In the genomic region with DNA sequence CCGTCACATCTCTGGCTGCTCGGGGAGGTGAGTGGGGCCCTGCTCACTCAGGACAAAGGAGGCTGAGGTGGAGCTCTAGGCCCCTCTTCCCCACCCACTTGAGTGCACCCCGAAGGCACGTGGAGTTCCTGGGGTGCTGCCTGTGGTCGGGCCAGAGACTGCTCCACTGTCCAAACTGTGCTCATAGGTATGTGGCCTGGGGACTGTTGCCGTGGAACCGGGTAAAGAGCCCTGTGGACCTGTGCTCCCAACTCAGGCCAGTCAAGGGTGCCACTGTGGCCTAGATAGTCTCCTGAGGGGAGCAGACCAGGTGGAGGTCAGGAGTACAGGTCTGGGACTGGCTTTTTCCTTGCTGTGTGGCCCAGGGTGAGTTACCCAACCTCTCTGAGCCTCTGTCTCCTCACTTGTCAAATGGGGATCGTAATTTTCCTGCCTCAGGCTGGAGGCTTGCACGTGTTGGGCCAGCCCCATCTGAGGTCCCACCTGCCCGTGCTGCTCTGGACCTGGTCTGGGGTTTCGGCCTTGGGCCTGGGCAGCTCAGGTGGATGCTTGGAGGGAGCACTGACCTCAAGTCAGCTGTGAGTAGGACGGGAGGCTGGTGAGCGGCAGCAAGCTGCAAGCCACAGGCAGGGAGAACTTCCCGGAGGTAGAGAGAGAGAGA, we compare ENCODE assay signal across 1 cellular context.
TF ChIP-seq lines count a peak whose summit lies in the region.

No MANE protein-coding gene starts in this region.

TF ChIP-seq in HepG2, 621 proteins besides CTCF, POLR2A, EP300 and RAD21 (continued from another document and continues in another):
- TF ChIP-seq ZNF609 (CRISPR knock-in tag; IDR thresholded peaks at IDR 0.05; ENCODE audit: borderline replicate concordance), result no peak
- TF ChIP-seq, protein P1, sequence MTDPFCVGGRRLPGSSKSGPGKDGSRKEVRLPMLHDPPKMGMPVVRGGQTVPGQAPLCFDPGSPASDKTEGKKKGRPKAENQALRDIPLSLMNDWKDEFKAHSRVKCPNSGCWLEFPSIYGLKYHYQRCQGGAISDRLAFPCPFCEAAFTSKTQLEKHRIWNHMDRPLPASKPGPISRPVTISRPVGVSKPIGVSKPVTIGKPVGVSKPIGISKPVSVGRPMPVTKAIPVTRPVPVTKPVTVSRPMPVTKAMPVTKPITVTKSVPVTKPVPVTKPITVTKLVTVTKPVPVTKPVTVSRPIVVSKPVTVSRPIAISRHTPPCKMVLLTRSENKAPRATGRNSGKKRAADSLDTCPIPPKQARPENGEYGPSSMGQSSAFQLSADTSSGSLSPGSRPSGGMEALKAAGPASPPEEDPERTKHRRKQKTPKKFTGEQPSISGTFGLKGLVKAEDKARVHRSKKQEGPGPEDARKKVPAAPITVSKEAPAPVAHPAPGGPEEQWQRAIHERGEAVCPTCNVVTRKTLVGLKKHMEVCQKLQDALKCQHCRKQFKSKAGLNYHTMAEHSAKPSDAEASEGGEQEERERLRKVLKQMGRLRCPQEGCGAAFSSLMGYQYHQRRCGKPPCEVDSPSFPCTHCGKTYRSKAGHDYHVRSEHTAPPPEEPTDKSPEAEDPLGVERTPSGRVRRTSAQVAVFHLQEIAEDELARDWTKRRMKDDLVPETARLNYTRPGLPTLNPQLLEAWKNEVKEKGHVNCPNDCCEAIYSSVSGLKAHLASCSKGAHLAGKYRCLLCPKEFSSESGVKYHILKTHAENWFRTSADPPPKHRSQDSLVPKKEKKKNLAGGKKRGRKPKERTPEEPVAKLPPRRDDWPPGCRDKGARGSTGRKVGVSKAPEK (CRISPR knock-in tag; IDR thresholded peaks at IDR 0.05; ENCODE audit: borderline replicate concordance), result no peak
- TF ChIP-seq, protein P2, sequence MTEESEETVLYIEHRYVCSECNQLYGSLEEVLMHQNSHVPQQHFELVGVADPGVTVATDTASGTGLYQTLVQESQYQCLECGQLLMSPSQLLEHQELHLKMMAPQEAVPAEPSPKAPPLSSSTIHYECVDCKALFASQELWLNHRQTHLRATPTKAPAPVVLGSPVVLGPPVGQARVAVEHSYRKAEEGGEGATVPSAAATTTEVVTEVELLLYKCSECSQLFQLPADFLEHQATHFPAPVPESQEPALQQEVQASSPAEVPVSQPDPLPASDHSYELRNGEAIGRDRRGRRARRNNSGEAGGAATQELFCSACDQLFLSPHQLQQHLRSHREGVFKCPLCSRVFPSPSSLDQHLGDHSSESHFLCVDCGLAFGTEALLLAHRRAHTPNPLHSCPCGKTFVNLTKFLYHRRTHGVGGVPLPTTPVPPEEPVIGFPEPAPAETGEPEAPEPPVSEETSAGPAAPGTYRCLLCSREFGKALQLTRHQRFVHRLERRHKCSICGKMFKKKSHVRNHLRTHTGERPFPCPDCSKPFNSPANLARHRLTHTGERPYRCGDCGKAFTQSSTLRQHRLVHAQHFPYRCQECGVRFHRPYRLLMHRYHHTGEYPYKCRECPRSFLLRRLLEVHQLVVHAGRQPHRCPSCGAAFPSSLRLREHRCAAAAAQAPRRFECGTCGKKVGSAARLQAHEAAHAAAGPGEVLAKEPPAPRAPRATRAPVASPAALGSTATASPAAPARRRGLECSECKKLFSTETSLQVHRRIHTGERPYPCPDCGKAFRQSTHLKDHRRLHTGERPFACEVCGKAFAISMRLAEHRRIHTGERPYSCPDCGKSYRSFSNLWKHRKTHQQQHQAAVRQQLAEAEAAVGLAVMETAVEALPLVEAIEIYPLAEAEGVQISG (CRISPR knock-in tag; IDR thresholded peaks at IDR 0.05), result 0 out of 2 replicates have a peak, but pooled peaks have one; percentile 24
- 0 out of 2 replicates have a peak, but pooled peaks have one; percentile 0 for TF ChIP-seq KMT2B (CRISPR knock-in tag; IDR thresholded peaks at IDR 0.05)
- no peak for TF ChIP-seq MBD4 (IDR thresholded peaks at IDR 0.05; ENCODE audit: borderline replicate concordance, low read length)
- no peak for TF ChIP-seq SOX5 (CRISPR knock-in tag; IDR thresholded peaks at IDR 0.05; ENCODE audit: borderline replicate concordance)
- TF ChIP-seq USF2 (IDR thresholded peaks at IDR 0.05; ENCODE audit: low read depth, low read length), result no peak
- no peak for TF ChIP-seq USF2 (CRISPR knock-in tag; IDR thresholded peaks at IDR 0.05; ENCODE audit: borderline replicate concordance)
- no peak for TF ChIP-seq XRCC5 (optimal IDR thresholded peaks at IDR 0.05; ENCODE audit: low read length)
- TF ChIP-seq NR3C1 (CRISPR knock-in tag; IDR thresholded peaks at IDR 0.05), result no peak
- no peak for TF ChIP-seq ZKSCAN1 (IDR thresholded peaks at IDR 0.05; ENCODE audit: low read length)
- TF ChIP-seq ZNF513 (CRISPR knock-in tag; conservative IDR thresholded peaks at IDR 0.05), result no peak
- peak; percentile 90 for TF ChIP-seq ZMYM3 (CRISPR knock-in tag; IDR thresholded peaks at IDR 0.05)
- TF ChIP-seq ZNF672 (CRISPR knock-in tag; IDR thresholded peaks at IDR 0.05), result no peak
- TF ChIP-seq, protein P3, sequence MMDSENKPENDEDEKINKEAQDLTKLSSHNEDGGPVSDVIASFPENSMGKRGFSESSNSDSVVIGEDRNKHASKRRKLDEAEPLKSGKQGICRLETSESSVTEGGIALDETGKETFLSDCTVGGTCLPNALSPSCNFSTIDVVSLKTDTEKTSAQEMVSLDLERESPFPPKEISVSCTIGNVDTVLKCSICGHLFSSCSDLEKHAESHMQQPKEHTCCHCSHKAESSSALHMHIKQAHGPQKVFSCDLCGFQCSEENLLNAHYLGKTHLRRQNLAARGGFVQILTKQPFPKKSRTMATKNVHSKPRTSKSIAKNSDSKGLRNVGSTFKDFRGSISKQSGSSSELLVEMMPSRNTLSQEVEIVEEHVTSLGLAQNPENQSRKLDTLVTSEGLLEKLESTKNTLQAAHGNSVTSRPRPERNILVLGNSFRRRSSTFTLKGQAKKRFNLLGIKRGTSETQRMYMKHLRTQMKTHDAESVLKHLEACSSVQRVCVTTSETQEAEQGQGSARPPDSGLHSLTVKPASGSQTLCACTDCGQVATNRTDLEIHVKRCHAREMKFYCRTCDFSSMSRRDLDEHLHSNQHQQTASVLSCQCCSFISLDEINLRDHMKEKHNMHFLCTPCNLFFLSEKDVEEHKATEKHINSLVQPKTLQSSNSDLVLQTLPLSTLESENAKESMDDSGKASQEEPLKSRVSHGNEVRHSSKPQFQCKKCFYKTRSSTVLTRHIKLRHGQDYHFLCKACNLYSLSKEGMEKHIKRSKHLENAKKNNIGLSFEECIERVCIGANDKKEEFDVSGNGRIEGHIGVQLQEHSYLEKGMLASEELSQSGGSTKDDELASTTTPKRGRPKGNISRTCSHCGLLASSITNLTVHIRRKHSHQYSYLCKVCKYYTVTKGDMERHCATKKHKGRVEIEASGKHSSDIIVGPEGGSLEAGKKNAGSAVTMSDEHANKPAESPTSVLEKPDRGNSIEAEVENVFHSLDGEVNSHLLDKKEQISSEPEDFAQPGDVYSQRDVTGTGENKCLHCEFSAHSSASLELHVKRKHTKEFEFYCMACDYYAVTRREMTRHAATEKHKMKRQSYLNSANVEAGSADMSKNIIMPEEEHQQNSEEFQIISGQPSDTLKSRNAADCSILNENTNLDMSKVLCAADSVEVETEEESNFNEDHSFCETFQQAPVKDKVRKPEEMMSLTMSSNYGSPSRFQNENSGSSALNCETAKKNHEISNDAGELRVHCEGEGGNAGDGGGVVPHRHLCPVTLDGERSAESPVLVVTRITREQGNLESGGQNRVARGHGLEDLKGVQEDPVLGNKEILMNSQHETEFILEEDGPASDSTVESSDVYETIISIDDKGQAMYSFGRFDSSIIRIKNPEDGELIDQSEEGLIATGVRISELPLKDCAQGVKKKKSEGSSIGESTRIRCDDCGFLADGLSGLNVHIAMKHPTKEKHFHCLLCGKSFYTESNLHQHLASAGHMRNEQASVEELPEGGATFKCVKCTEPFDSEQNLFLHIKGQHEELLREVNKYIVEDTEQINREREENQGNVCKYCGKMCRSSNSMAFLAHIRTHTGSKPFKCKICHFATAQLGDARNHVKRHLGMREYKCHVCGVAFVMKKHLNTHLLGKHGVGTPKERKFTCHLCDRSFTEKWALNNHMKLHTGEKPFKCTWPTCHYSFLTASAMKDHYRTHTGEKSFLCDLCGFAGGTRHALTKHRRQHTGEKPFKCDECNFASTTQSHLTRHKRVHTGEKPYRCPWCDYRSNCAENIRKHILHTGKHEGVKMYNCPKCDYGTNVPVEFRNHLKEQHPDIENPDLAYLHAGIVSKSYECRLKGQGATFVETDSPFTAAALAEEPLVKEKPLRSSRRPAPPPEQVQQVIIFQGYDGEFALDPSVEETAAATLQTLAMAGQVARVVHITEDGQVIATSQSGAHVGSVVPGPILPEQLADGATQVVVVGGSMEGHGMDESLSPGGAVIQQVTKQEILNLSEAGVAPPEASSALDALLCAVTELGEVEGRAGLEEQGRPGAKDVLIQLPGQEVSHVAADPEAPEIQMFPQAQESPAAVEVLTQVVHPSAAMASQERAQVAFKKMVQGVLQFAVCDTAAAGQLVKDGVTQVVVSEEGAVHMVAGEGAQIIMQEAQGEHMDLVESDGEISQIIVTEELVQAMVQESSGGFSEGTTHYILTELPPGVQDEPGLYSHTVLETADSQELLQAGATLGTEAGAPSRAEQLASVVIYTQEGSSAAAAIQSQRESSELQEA (CRISPR knock-in tag; IDR thresholded peaks at IDR 0.05; ENCODE audit: not compliant biosample characterization), result peak; percentile 42
- TF ChIP-seq RFX3 (CRISPR knock-in tag; IDR thresholded peaks at IDR 0.05), result no peak
- TF ChIP-seq ZNF34 (CRISPR knock-in tag; IDR thresholded peaks at IDR 0.05; ENCODE audit: borderline replicate concordance), result no peak
- TF ChIP-seq, protein P4, sequence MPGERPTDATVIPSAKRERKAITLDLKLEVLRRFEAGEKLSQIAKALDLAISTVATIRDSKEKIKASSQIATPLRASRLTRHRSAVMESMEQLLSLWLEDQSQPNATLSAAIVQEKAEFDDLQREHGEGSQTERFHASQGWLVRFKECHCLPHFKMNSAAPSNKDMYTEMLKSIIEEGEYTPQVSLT (CRISPR knock-in tag; IDR thresholded peaks at IDR 0.05; ENCODE audit: borderline replicate concordance, low read depth), result no peak
- TF ChIP-seq ZNF274 (CRISPR knock-in tag; IDR thresholded peaks at IDR 0.05), result peak; percentile 48; the same call in 1 of the 2 replicates
- TF ChIP-seq KLF6 (CRISPR knock-in tag; IDR thresholded peaks at IDR 0.05), result no peak
- TF ChIP-seq SKI (IDR thresholded peaks at IDR 0.05; ENCODE audit: partially characterized antibody), result no peak
- 0 out of 2 replicates have a peak, but pooled peaks have one; percentile 5 for TF ChIP-seq ARNT2 (CRISPR knock-in tag; IDR thresholded peaks at IDR 0.05; ENCODE audit: low read depth)
